In genomic region chr6:106247293-106247692, GRCh38 we compare ENCODE assay signal across 1 cellular context.
TF ChIP-seq lines count a peak whose summit lies in the region.

No MANE protein-coding gene starts in this region.

TF ChIP-seq in WTC11, 78 proteins besides CTCF, POLR2A, EP300 and RAD21 (continued from another document):
- no peak for TF ChIP-seq E2F1 (CRISPR knock-in tag; IDR thresholded peaks at IDR 0.05)
- TF ChIP-seq ZNF671 (CRISPR knock-in tag; IDR thresholded peaks at IDR 0.05): no peak
- TF ChIP-seq USF1 (CRISPR knock-in tag; IDR thresholded peaks at IDR 0.05): no peak
- no peak for TF ChIP-seq CREM (CRISPR knock-in tag; IDR thresholded peaks at IDR 0.05)
- TF ChIP-seq GRHL2 (CRISPR knock-in tag; IDR thresholded peaks at IDR 0.05; ENCODE audit: insufficient replicate concordance, severe bottlenecking): no peak
- no peak for TF ChIP-seq ELF4 (CRISPR knock-in tag; IDR thresholded peaks at IDR 0.05; ENCODE audit: low read depth)
- no peak for TF ChIP-seq MYBL2 (CRISPR knock-in tag; IDR thresholded peaks at IDR 0.05)
- no peak for TF ChIP-seq EMX1 (CRISPR knock-in tag; IDR thresholded peaks at IDR 0.05)
- TF ChIP-seq JAZF1 (CRISPR knock-in tag; IDR thresholded peaks at IDR 0.05): no peak
- TF ChIP-seq GABPB1 (CRISPR knock-in tag; IDR thresholded peaks at IDR 0.05): no peak
TF ChIP-seq in WTC11: peak in this region for 0.
